Comparison of ENCODE assay signal across 14 cellular contexts in the genomic region with DNA sequence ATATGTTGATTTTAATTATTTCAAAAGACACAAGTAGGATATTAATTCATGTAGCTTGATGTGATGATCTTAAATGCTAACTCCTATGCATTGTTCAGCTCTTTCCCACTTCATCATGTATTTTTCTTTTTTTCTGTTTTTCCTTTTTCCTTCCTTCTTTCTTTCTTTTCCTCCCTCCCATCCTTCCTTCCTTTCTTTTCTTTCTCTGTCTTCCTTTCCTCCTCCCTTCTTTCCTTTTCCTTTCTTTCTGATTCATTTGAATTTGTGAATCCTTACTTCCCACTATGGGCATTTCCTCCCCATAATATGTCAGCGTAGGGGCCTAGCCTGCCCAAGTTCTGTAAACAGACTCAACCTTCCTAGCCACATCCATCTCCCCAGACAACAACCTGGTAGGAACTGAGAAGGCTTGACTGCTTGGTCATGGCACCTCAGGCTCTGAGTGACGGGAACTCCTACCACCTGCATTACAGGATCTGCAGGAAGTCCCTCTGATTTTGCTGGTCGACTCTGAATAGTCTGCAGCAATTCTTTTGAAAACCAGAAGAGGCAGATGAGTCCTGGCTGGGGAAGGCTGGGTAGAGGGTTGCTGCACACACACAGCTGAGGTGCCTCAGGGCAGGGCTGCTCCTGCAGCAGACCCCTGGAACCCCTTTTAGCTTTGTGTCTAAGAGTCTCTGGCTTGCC. TPM values are rescaled to one million over a fixed set of nuclear protein-coding genes. Genes with fewer than 3 reads are reported as not detected.
DNase-seq lines count a peak whose midpoint lies in the region; ATAC-seq and TF ChIP-seq lines count a peak whose summit lies in the region.
"Had no signal": no experiment of that assay in that cellular context is flagged by ENCODE, and none has a peak within 500 bp of the region (broad histone marks: within the 10 kb centered on the region; RNA-seq: fewer than 3 reads in every experiment).

No MANE protein-coding gene starts in this region.

- ATAC-seq in GM23338 (peak; percentile 85), HG03108 (IDR thresholded peaks at IDR 0.05; ENCODE audit: unreplicated experiment) (no peak), aorta (ENCODE audit: low FRiP score) (no peak), HG02970 (IDR thresholded peaks at IDR 0.05; ENCODE audit: low FRiP score, unreplicated experiment) (no peak)

- H2AFZ ChIP-seq in GM23338, result peak overlapping the region; percentile 73; the same call in 1 of the 2 replicates

- H3K36me3 ChIP-seq in GM23338 (ENCODE audit: insufficient read depth) (no peaks in the 10 kb centered on the region), aorta (ENCODE audit: control insufficient read depth in 1 of 2, insufficient read depth in 2 of 2, low read length in 1 of 2) (no peaks in the 10 kb centered on the region)
- H3K36me3 ChIP-seq: HAP-1, Peyer's patch had no signal

- H3K27me3 ChIP-seq in GM23338 (ENCODE audit: insufficient read depth), result no peaks in the 10 kb centered on the region
- H3K27me3 ChIP-seq in aorta (ENCODE audit: control insufficient read depth in 1 of 2, insufficient read depth in 2 of 2, low read length in 1 of 2), result no peaks in the 10 kb centered on the region
- H3K27me3 ChIP-seq: Peyer's patch had no signal

- no peak overlapping the region for H3K27ac ChIP-seq in GM23338 (ENCODE audit: low read depth)
- H3K27ac ChIP-seq in aorta (ENCODE audit: low read depth in 1 of 2, low read length in 2 of 2), result no peak overlapping the region

- POLR2A ChIA-PET in GM10248 (lab: Yijun Ruan, JAX), result no interaction called here

- H3K9me3 Mint-ChIP-seq in GM23338 (no peaks in the 10 kb centered on the region; the same call in 2 of the 3 replicates), osteocyte (ENCODE audit: unreplicated experiment) (no peaks in the 10 kb centered on the region)
- H3K9me3 Mint-ChIP-seq: activated CD4-positive, alpha-beta memory T cell treated with anti-CD3 and anti-CD28 coated beads, Interleukin-2, amount 10 ng/mL, durations not matched to agents 7 days and 5 days had no signal

- H3K4me1 Mint-ChIP-seq in GM23338 (peaks cover 22% of the 10 kb centered on the region), osteocyte (ENCODE audit: unreplicated experiment) (peaks cover 15% of the 10 kb centered on the region)
- H3K4me1 Mint-ChIP-seq: activated CD4-positive, alpha-beta memory T cell treated with anti-CD3 and anti-CD28 coated beads, Interleukin-2, amount 10 ng/mL, durations not matched to agents 7 days and 5 days had no signal

- TF ChIP-seq CTCF in GM10248 (IDR thresholded peaks at IDR 0.05; ENCODE audit: control extremely low read depth, extremely low read depth, low read depth, missing control alignments) (no peak), GM23338 (conservative IDR thresholded peaks at IDR 0.05; ENCODE audit: low read depth in 2 of 2) (no peak), osteocyte (IDR thresholded peaks at IDR 0.05) (no peak)

- no peaks in the 10 kb centered on the region for H4K20me1 ChIP-seq in GM23338 (replicated peaks; ENCODE audit: insufficient read depth)

- no peak overlapping the region for H3K27ac Mint-ChIP-seq in GM23338
- H3K27ac Mint-ChIP-seq in osteocyte (ENCODE audit: unreplicated experiment), result no peak overlapping the region
- H3K27ac Mint-ChIP-seq: activated CD4-positive, alpha-beta memory T cell treated with anti-CD3 and anti-CD28 coated beads, Interleukin-2, amount 10 ng/mL, durations not matched to agents 7 days and 5 days had no signal

- H3K9me3 ChIP-seq in aorta (ENCODE audit: control insufficient read depth, low read length), result no peaks in the 10 kb centered on the region
- H3K9me3 ChIP-seq: HAP-1, Peyer's patch had no signal

- DNase-seq in GM10248 (ENCODE audit: extremely low spot score) (peak; percentile 19), GM23338 (ENCODE audit: low spot score) (peak; percentile 48), OCI-M1 (lab: John Stamatoyannopoulos, UW) (peak; percentile 18), kidney tubule cell (ENCODE audit: low spot score) (peak; percentile 39), aorta (no peak), osteocyte (ENCODE audit: extremely low spot score, unreplicated experiment) (no peak)
- DNase-seq: activated CD4-positive, alpha-beta memory T cell treated with anti-CD3 and anti-CD28 coated beads, Interleukin-2, amount 10 ng/mL, durations not matched to agents 7 days and 5 days; activated gamma-delta T cell treated with Interleukin-2 at 50 U/mL for 16 hours; stimulated activated CD4-positive, alpha-beta T cell treated with anti-CD3 and anti-CD28 coated beads, Interleukin-2, amount 100 ng/mL, for 24 hours had no signal

- H3K36me3 Mint-ChIP-seq in GM23338 (ENCODE audit: low read depth) (no peaks in the 10 kb centered on the region), osteocyte (ENCODE audit: unreplicated experiment) (no peaks in the 10 kb centered on the region)

- H3K4me2 ChIP-seq in GM23338, result no peak overlapping the region

- H3K9me2 ChIP-seq in GM23338 (ENCODE audit: insufficient read depth), result peaks cover 8% of the 10 kb centered on the region; the same call in 1 of the 2 replicates

- intact Hi-C loops in aorta (cut with DNase I), result loop anchor here in 1 of 2 donors (5.0 kb wide), 1 partner anchor 34 kb away; no protein-coding TSS in a partner anchor

- H3K27me3 Mint-ChIP-seq in GM23338 (ENCODE audit: insufficient read depth, low read depth, poor library complexity) (peaks cover 3% of the 10 kb centered on the region), osteocyte (ENCODE audit: unreplicated experiment) (peaks cover 2% of the 10 kb centered on the region)

- H3K4me3 ChIP-seq in GM23338 (no peak overlapping the region), aorta (ENCODE audit: low read length in 2 of 2) (no peak overlapping the region)
- H3K4me3 ChIP-seq: HAP-1, Peyer's patch had no signal

- no peak overlapping the region for H3K4me3 Mint-ChIP-seq in GM23338
- H3K4me3 Mint-ChIP-seq in osteocyte (ENCODE audit: unreplicated experiment), result no peak overlapping the region
- H3K4me3 Mint-ChIP-seq: activated CD4-positive, alpha-beta memory T cell treated with anti-CD3 and anti-CD28 coated beads, Interleukin-2, amount 10 ng/mL, durations not matched to agents 7 days and 5 days had no signal

- H3K79me2 ChIP-seq in GM23338 (replicated peaks; ENCODE audit: insufficient read depth), result no peaks in the 10 kb centered on the region

- WGBS in aorta, 2 donors, result 79% methylated on average over 3 of the region's 3 CpGs

- no peaks in the 10 kb centered on the region for H3F3A ChIP-seq in GM23338 (replicated peaks; ENCODE audit: low read depth)

- CTCF ChIA-PET in GM10248 (lab: Yijun Ruan, JAX), result interaction anchor here (0.9 to 1.9 kb wide), 4 partner anchors 13 to 61 kb away, joined by 3 to 9 read pairs (median 4); no protein-coding TSS in a partner anchor

- H3K4me1 ChIP-seq in GM23338 (ENCODE audit: insufficient read depth) (peaks cover 5% of the 10 kb centered on the region; the same call in 1 of the 2 replicates), aorta (ENCODE audit: control insufficient read depth in 1 of 2, insufficient read depth in 2 of 2, low read length in 2 of 2) (peaks cover 0 to 3% of the 10 kb centered on the region in 2 donors)
- H3K4me1 ChIP-seq: HAP-1 had no signal

TF ChIP-seq in GM23338, 12 proteins besides CTCF, POLR2A, EP300 and RAD21 (continues in another document):
- no peak for TF ChIP-seq EZH2phosphoT487 (IDR thresholded peaks at IDR 0.05; ENCODE audit: unreplicated experiment)
- TF ChIP-seq NANOG (IDR thresholded peaks at IDR 0.05; ENCODE audit: borderline replicate concordance), result no peak
- no peak for TF ChIP-seq POLR2AphosphoS5 (IDR thresholded peaks at IDR 0.05; ENCODE audit: low read depth)
- TF ChIP-seq REST (IDR thresholded peaks at IDR 0.05; ENCODE audit: unreplicated experiment), result no peak

RNA-seq across cellular contexts. Expression of gene BHLHE41, which starts 33.4 kb away (rescaled TPM):
- total RNA-seq in GM23338 (2014; rRNA removed; shearing (Covaris generic)), result 1.6 and 3.7 TPM in 2 replicates
- 2.9 and 3.3 TPM in 2 replicates for polyA plus RNA-seq in GM23338 (2016; fragmentation: Nextera tagmentation; extraction: Ambion mirVana)
- 10 to 100 TPM; 12.0 to 49.9 TPM for total RNA-seq in aorta
- 1 to 10 TPM; 4.3 to 6.3 TPM for polyA plus RNA-seq in aorta
- total RNA-seq in osteocyte, result 1.1 and 1.4 TPM in 2 replicates
- total RNA-seq: activated CD4-positive, alpha-beta memory T cell treated with anti-CD3 and anti-CD28 coated beads, Interleukin-2, amount 10 ng/mL, durations not matched to agents 7 days and 5 days; T-helper 2 cell treated with Interferon-gamma antibody and Interleukin-4, amounts not matched to agents 100 ng/mL and 5 ng/mL, for 36 hours had no signal

RNA-seq across cellular contexts. Expression of gene SSPN, which starts 37.2 kb away (rescaled TPM):
- total RNA-seq in GM23338 (2014; rRNA removed; shearing (Covaris generic)), result 1.1 and 3.1 TPM in 2 replicates
- polyA plus RNA-seq in GM23338 (2016; fragmentation: Nextera tagmentation; extraction: Ambion mirVana), result 2.3 and 2.8 TPM in 2 replicates
- total RNA-seq in aorta, result 100 to 1,000 TPM in 1 of 2 donors, 10 to 100 TPM in 1; 43.9 to 109 TPM
- polyA plus RNA-seq in aorta, result 10 to 100 TPM; 24.5 to 27.3 TPM
- 19.2 and 23.3 TPM in 2 replicates for total RNA-seq in osteocyte
- total RNA-seq: activated CD4-positive, alpha-beta memory T cell treated with anti-CD3 and anti-CD28 coated beads, Interleukin-2, amount 10 ng/mL, durations not matched to agents 7 days and 5 days; T-helper 2 cell treated with Interferon-gamma antibody and Interleukin-4, amounts not matched to agents 100 ng/mL and 5 ng/mL, for 36 hours had no signal

Comparison
In these comparisons a context has a peak if more than half of its experiments do, and no peak if none do; other contexts are left out.
1. DNase-seq: peak in GM10248 (single experiment), GM23338 (single experiment), OCI-M1 (single experiment) and kidney tubule cell (single experiment); none in aorta (0 of 2) and osteocyte (single experiment).